In the genomic region with DNA sequence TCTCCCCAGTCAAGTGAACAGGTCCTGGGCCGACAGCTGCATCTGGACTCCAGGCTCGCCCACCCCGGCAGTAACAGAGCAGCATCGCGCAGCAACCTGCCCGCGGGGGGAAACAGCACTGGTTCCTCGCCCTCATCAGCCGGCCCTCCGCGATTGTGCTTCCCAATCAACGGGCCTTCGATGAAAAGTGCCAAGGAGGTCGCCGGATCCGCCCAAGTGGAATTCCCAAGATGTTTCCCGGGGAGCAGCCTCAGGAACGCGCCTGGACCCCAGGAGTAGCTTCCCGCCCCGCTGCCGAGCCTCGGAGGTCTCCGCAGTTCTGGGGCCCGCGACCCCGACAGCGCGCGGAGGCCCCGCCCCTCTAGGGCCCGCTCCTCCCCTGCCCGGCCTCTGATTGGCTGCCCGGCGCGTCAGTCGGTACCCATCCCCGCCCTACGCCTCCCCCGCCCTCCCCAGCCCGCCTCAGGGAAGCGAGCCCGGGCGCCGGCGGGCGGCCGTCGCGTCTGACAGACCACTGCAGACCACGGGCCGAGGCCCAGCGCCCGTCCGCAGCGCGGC, we compare ENCODE assay signal across 1 cellular context.
A peak's percentile ranks its signal among the peaks of the same experiment; 100 is the strongest.
TF ChIP-seq lines count a peak whose summit lies in the region.

Gene OTULINL, plus strand, starts transcription at position 460 of the 558 bp plus-strand sequence. CDS start 103 bp downstream, outside the sequence.

TF ChIP-seq in HepG2, 621 proteins besides CTCF, POLR2A, EP300 and RAD21 (continued from another document):
- TF ChIP-seq BCL6 (CRISPR knock-in tag; IDR thresholded peaks at IDR 0.05) (peak; percentile 39), ZNF850 (CRISPR knock-in tag; conservative IDR thresholded peaks at IDR 0.05) (no peak), ZNF563 (CRISPR knock-in tag; IDR thresholded peaks at IDR 0.05) (0 out of 2 replicates have a peak, but pooled peaks have one; percentile 10), HNF4A (CRISPR knock-in tag; IDR thresholded peaks at IDR 0.05) (no peak)
